Comparison of ENCODE assay signal across 12 cellular contexts in the genomic region with DNA sequence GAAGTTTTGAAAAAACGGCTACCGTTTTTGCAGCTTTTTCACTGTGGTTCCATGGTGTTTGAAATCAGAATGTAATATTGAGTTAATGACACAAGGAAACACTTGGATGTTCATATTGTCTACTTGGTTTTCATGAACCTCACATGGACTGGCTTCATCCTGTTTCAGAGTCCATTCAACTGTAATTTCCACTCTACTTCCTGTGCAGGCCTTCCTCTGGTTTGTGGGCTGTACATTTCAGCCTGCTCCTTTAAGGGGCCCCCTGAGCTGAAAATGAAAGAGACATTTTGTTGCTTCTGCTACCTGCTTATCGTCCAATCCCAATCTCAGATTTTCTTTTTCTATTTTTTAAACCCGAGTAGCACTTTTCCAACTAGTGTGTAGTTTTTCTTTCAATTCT. TPM values are rescaled to one million over a fixed set of nuclear protein-coding genes. Genes with fewer than 3 reads are reported as not detected.
DNase-seq lines count a peak whose midpoint lies in the region; ATAC-seq, FAIRE-seq and TF ChIP-seq lines count a peak whose summit lies in the region.
"Had no signal": no experiment of that assay in that cellular context is flagged by ENCODE, and none has a peak within 500 bp of the region (broad histone marks: within the 10 kb centered on the region; RNA-seq: fewer than 3 reads in every experiment).

No MANE protein-coding gene starts in this region.

- peak in 1 of 7 experiments; percentile 12 for DNase-seq in CD8-positive, alpha-beta T cell
- DNase-seq in astrocyte (ENCODE audit: low read depth) (no peak), osteoblast (ENCODE audit: insufficient read length, low spot score, missing footprints) (no peak), EL (no peak), Right ventricle myocardium inferior (ENCODE audit: missing footprints) (no peak)
- DNase-seq in stimulated activated CD4-positive, alpha-beta T cell treated with anti-CD3 and anti-CD28 coated beads, Interleukin-4, amount 100 ng/mL, for 1 hour, result no peak
- DNase-seq: left ventricle myocardium superior; NCI-H524; stimulated activated CD4-positive, alpha-beta T cell treated with anti-CD3 and anti-CD28 coated beads, Interleukin-2, amount 100 ng/mL, for 48 hours had no signal

- no peak overlapping the region for H3K4me3 ChIP-seq in CD8-positive, alpha-beta T cell (ENCODE audit: low read depth, low read length)
- no peak overlapping the region for H3K4me3 ChIP-seq in astrocyte (ENCODE audit: insufficient read depth, low read depth, low read length)
- H3K4me3 ChIP-seq in osteoblast (ENCODE audit: insufficient read depth, low read length), result no peak overlapping the region
- H3K4me3 ChIP-seq: HAP-1 had no signal

- H3K79me2 ChIP-seq in astrocyte (ENCODE audit: insufficient read depth, low read length) (no peaks in the 10 kb centered on the region), osteoblast (ENCODE audit: insufficient read depth, low read length) (no peaks in the 10 kb centered on the region)

- intact Hi-C loops in CD8-positive, alpha-beta T cell (cut with DNase I, micrococcal nuclease), result no loop called here
- intact Hi-C loops in Right ventricle myocardium inferior (cut with DNase I), result no loop called here

- H3K4me1 ChIP-seq in CD8-positive, alpha-beta T cell (ENCODE audit: insufficient read depth, low read length), result peaks cover 28% of the 10 kb centered on the region
- H3K4me1 ChIP-seq in astrocyte (ENCODE audit: insufficient read depth, low read length), result peaks cover 30% of the 10 kb centered on the region
- H3K4me1 ChIP-seq in osteoblast (ENCODE audit: insufficient read depth, low read length), result peaks cover 24% of the 10 kb centered on the region

- H3K9me3 Mint-ChIP-seq in CD8-positive, alpha-beta T cell, result no peaks in the 10 kb centered on the region
- H3K9me3 Mint-ChIP-seq in astrocyte (ENCODE audit: unreplicated experiment), result no peaks in the 10 kb centered on the region

- H3K36me3 ChIP-seq in CD8-positive, alpha-beta T cell (ENCODE audit: insufficient read depth, low read length), result no peaks in the 10 kb centered on the region
- H3K36me3 ChIP-seq in astrocyte (ENCODE audit: insufficient read depth, low read length) (no peaks in the 10 kb centered on the region), osteoblast (ENCODE audit: insufficient read depth, low read length) (no peaks in the 10 kb centered on the region)

- CTCF ChIA-PET in CD8-positive, alpha-beta T cell (lab: Charles Lee), result interaction anchor here (1.0 to 2.7 kb wide), 4 partner anchors 11 to 248 kb away, joined by 4 to 10 read pairs (median 4); no protein-coding TSS in a partner anchor

- TF ChIP-seq CTCF in CD8-positive, alpha-beta T cell (IDR thresholded peaks at IDR 0.05), result no peak
- TF ChIP-seq CTCF in astrocyte (IDR thresholded peaks at IDR 0.05; ENCODE audit: insufficient read depth, low read depth, low read length), result no peak
- TF ChIP-seq CTCF in osteoblast (IDR thresholded peaks at IDR 0.05; ENCODE audit: extremely low read depth, low read depth, low read length), result no peak

- H3K4me2 ChIP-seq in astrocyte (ENCODE audit: low read length), result no peak overlapping the region
- no peak overlapping the region for H3K4me2 ChIP-seq in osteoblast (ENCODE audit: insufficient read depth, low read length)

- H3K4me3 Mint-ChIP-seq in CD8-positive, alpha-beta T cell, result peak overlapping the region; percentile 38
- H3K4me3 Mint-ChIP-seq in astrocyte (ENCODE audit: unreplicated experiment), result no peak overlapping the region

- H3K9ac ChIP-seq in astrocyte (ENCODE audit: low read length), result no peak overlapping the region

- H4K20me1 ChIP-seq in astrocyte (ENCODE audit: insufficient read depth, low read length), result no peaks in the 10 kb centered on the region
- H4K20me1 ChIP-seq in osteoblast (ENCODE audit: insufficient read depth, low read length), result no peaks in the 10 kb centered on the region

- no peaks in the 10 kb centered on the region for H3K27me3 ChIP-seq in CD8-positive, alpha-beta T cell (ENCODE audit: insufficient read depth, low read length)
- H3K27me3 ChIP-seq in astrocyte (ENCODE audit: insufficient read depth, low read length), result no peaks in the 10 kb centered on the region
- H3K27me3 ChIP-seq in osteoblast (ENCODE audit: insufficient read depth, low read length), result no peaks in the 10 kb centered on the region

- no peak for FAIRE-seq in astrocyte (lab: Jason Lieb, UNC)

- POLR2A ChIA-PET in CD8-positive, alpha-beta T cell (lab: Charles Lee), result interaction anchor here (0.9 kb wide), 1 partner anchor 9 kb away, joined by 3 read pairs; no protein-coding TSS in a partner anchor

- H3K4me1 Mint-ChIP-seq in CD8-positive, alpha-beta T cell (ENCODE audit: low read depth), result peaks cover 44% of the 10 kb centered on the region
- peaks cover 46% of the 10 kb centered on the region for H3K4me1 Mint-ChIP-seq in astrocyte (ENCODE audit: low read depth, unreplicated experiment)

- no peaks in the 10 kb centered on the region for H3K36me3 Mint-ChIP-seq in CD8-positive, alpha-beta T cell
- no peaks in the 10 kb centered on the region for H3K36me3 Mint-ChIP-seq in astrocyte (ENCODE audit: low read depth, unreplicated experiment)

- ATAC-seq in CD8-positive, alpha-beta T cell, result peak; percentile 61
- ATAC-seq in GM21367 (IDR thresholded peaks at IDR 0.05; ENCODE audit: unreplicated experiment) (peak; percentile 91), HG03520 (IDR thresholded peaks at IDR 0.05; ENCODE audit: unreplicated experiment) (peak; percentile 60), Right ventricle myocardium inferior (no peak)
- ATAC-seq: left ventricle myocardium superior had no signal

- peak overlapping the region; percentile 37 for H3K27ac Mint-ChIP-seq in CD8-positive, alpha-beta T cell
- H3K27ac Mint-ChIP-seq in astrocyte (ENCODE audit: unreplicated experiment), result peak overlapping the region; percentile 43

- no peaks in the 10 kb centered on the region for H3K9me3 ChIP-seq in CD8-positive, alpha-beta T cell (ENCODE audit: low read length)
- H3K9me3 ChIP-seq in astrocyte (ENCODE audit: insufficient read depth, low read depth, low read length), result no peaks in the 10 kb centered on the region
- no peaks in the 10 kb centered on the region for H3K9me3 ChIP-seq in osteoblast (ENCODE audit: low read depth, low read length)
- H3K9me3 ChIP-seq: HAP-1 had no signal

- no peaks in the 10 kb centered on the region for H3K27me3 Mint-ChIP-seq in CD8-positive, alpha-beta T cell (ENCODE audit: low read depth)
- H3K27me3 Mint-ChIP-seq in astrocyte (ENCODE audit: low read depth, unreplicated experiment), result no peaks in the 10 kb centered on the region

- no peak overlapping the region for H2AFZ ChIP-seq in astrocyte (ENCODE audit: low read depth, low read length)
- H2AFZ ChIP-seq in osteoblast (ENCODE audit: low read length), result no peak overlapping the region

- H3K27ac ChIP-seq in CD8-positive, alpha-beta T cell (ENCODE audit: low read depth, low read length), result no peak overlapping the region
- no peak overlapping the region for H3K27ac ChIP-seq in astrocyte (ENCODE audit: low read depth, low read length)
- H3K27ac ChIP-seq in osteoblast (ENCODE audit: low read depth, low read length), result no peak overlapping the region

RNA-seq across cellular contexts. Expression of a gene that starts 41.8 kb away (rescaled TPM):
- total RNA-seq in CD8-positive, alpha-beta T cell, result not detected
- total RNA-seq in astrocyte (306 and 314 TPM in 2 replicates), osteoblast (50.7 and 51.9 TPM in 2 replicates), Right ventricle myocardium inferior (3.0 TPM)

RNA-seq across cellular contexts. Expression of a gene that starts 56.3 kb away (rescaled TPM):
- under 1 TPM in 1 of 2 experiments, not detected in 1; 0.71 TPM for total RNA-seq in CD8-positive, alpha-beta T cell
- total RNA-seq in astrocyte (2.3 TPM in 2 replicates), osteoblast (15.2 and 16.5 TPM in 2 replicates), Right ventricle myocardium inferior (not detected)

RNA-seq across cellular contexts. Expression of a gene that starts 56.7 kb away (rescaled TPM):
- total RNA-seq in CD8-positive, alpha-beta T cell, result 1 to 10 TPM in 1 of 2 experiments, under 1 TPM in 1; 0.95 to 1.7 TPM
- total RNA-seq in astrocyte (71.6 and 81.4 TPM in 2 replicates), osteoblast (32.1 and 37.6 TPM in 2 replicates), Right ventricle myocardium inferior (0.49 TPM)
- total RNA-seq: left ventricle myocardium superior had no signal

Comparison
In these comparisons a context has a peak if more than half of its experiments do, and no peak if none do; other contexts are left out.
1. RNA of a gene that starts 41.8 kb away (total RNA-seq): 306 to 314 TPM in astrocyte and 50.7 to 51.9 TPM in osteoblast; 3.0 TPM in Right ventricle myocardium inferior (single experiment) and not detected in CD8-positive, alpha-beta T cell; every median in the first group is over 10 times any median in the second.
2. RNA of a gene that starts 56.7 kb away (total RNA-seq): 71.6 to 81.4 TPM in astrocyte and 32.1 to 37.6 TPM in osteoblast; 0.95 to 1.7 TPM in CD8-positive, alpha-beta T cell and 0.49 TPM in Right ventricle myocardium inferior (single experiment); every median in the first group is over 10 times any median in the second.